ENCODE assay signal across 1 cellular context in genomic region chr10:73096452-73097304, GRCh38.
TF ChIP-seq lines count a peak whose summit lies in the region.

Gene P4HA1 (minus strand): TSS chr10:73096866. CDS start chr10:73074883, 21,983 bp downstream.

TF ChIP-seq in HepG2, 621 proteins besides CTCF, POLR2A, EP300 and RAD21 (continued from another document and continues in another):
- TF ChIP-seq ETV5 (CRISPR knock-in tag; IDR thresholded peaks at IDR 0.05; ENCODE audit: borderline replicate concordance) (no peak; the same call in 1 of the 2 replicates), KAT7 (CRISPR knock-in tag; IDR thresholded peaks at IDR 0.05; ENCODE audit: borderline replicate concordance) (0 out of 2 replicates have a peak, but pooled peaks have one; percentile 82), PRPF4 (IDR thresholded peaks at IDR 0.05; ENCODE audit: low read depth, low read length, poor library complexity, severe bottlenecking) (no peak), NFKBIZ (CRISPR knock-in tag; IDR thresholded peaks at IDR 0.05) (0 out of 2 replicates have a peak, but pooled peaks have one; percentile 46), ERF (CRISPR knock-in tag; IDR thresholded peaks at IDR 0.05) (peak; percentile 93), NFE2L2 (IDR thresholded peaks at IDR 0.05; ENCODE audit: low read length) (no peak), ZBTB3 (CRISPR knock-in tag; IDR thresholded peaks at IDR 0.05; ENCODE audit: borderline replicate concordance, low read depth) (no peak), AHR (CRISPR knock-in tag; IDR thresholded peaks at IDR 0.05) (no peak; the same call in 1 of the 2 replicates), CBFB (CRISPR knock-in tag; IDR thresholded peaks at IDR 0.05) (peak; percentile 83), HMGXB3 (CRISPR knock-in tag; IDR thresholded peaks at IDR 0.05; ENCODE audit: borderline replicate concordance) (peak; percentile 66; the same call in 1 of the 2 replicates), ZNF891 (CRISPR knock-in tag; IDR thresholded peaks at IDR 0.05) (peak; percentile 83; the same call in 1 of the 2 replicates), ZNF598 (CRISPR knock-in tag; IDR thresholded peaks at IDR 0.05; ENCODE audit: borderline replicate concordance) (peak; percentile 94), ZBTB38 (CRISPR knock-in tag; IDR thresholded peaks at IDR 0.05) (peak; percentile 90), ARNT2 (CRISPR knock-in tag; IDR thresholded peaks at IDR 0.05; ENCODE audit: low read depth) (peak; percentile 91), HIVEP1 (CRISPR knock-in tag; IDR thresholded peaks at IDR 0.05) (no peak; the same call in 1 of the 2 replicates), SP140L (CRISPR knock-in tag; IDR thresholded peaks at IDR 0.05; ENCODE audit: borderline replicate concordance) (0 out of 2 replicates have a peak, but pooled peaks have one; percentile 28), RFX1 (IDR thresholded peaks at IDR 0.05) (peak; percentile 85), SMARCE1 (IDR thresholded peaks at IDR 0.05; ENCODE audit: borderline replicate concordance) (no peak), CCAR2 (optimal IDR thresholded peaks at IDR 0.05; ENCODE audit: low read depth, low read length) (no peak), ZSCAN20 (CRISPR knock-in tag; IDR thresholded peaks at IDR 0.05; ENCODE audit: borderline replicate concordance) (peak; percentile 91; the same call in 1 of the 2 replicates), ZBTB10 (CRISPR knock-in tag; IDR thresholded peaks at IDR 0.05; ENCODE audit: borderline replicate concordance) (0 out of 2 replicates have a peak, but pooled peaks have one; percentile 46), ZNF577 (CRISPR knock-in tag; IDR thresholded peaks at IDR 0.05; ENCODE audit: borderline replicate concordance, low read depth) (no peak), SMARCC2 (IDR thresholded peaks at IDR 0.05) (no peak), POGK (CRISPR knock-in tag; conservative IDR thresholded peaks at IDR 0.05) (peak; percentile 69), HDAC2 (CRISPR knock-in tag; IDR thresholded peaks at IDR 0.05) (peak; percentile 97), ZNF562 (CRISPR knock-in tag; IDR thresholded peaks at IDR 0.05; ENCODE audit: borderline replicate concordance) (no peak), MEIS2 (CRISPR knock-in tag; IDR thresholded peaks at IDR 0.05) (peak; percentile 93), KLF6 (CRISPR knock-in tag; IDR thresholded peaks at IDR 0.05) (peak; percentile 74), ZNF232 (CRISPR knock-in tag; IDR thresholded peaks at IDR 0.05; ENCODE audit: borderline replicate concordance) (peak; percentile 86), MYC (CRISPR knock-in tag; IDR thresholded peaks at IDR 0.05; ENCODE audit: borderline replicate concordance) (peak; percentile 81; the same call in 1 of the 2 replicates), NCOA2 (CRISPR knock-in tag; IDR thresholded peaks at IDR 0.05) (peak; percentile 11; the same call in 1 of the 2 replicates), ELF3 (CRISPR knock-in tag; IDR thresholded peaks at IDR 0.05) (peak; percentile 77), HOMEZ (CRISPR knock-in tag; IDR thresholded peaks at IDR 0.05; ENCODE audit: low read depth) (no peak), GRHL1 (CRISPR knock-in tag; conservative IDR thresholded peaks at IDR 0.05) (no peak), ZBTB40 (IDR thresholded peaks at IDR 0.05) (no peak), ZBTB40 (CRISPR knock-in tag; IDR thresholded peaks at IDR 0.05) (peak; percentile 58; the same call in 1 of the 2 replicates), ZNF616 (CRISPR knock-in tag; IDR thresholded peaks at IDR 0.05; ENCODE audit: low read depth) (no peak), HNRNPK (IDR thresholded peaks at IDR 0.05; ENCODE audit: low read depth, low read length, poor library complexity, severe bottlenecking) (peak; percentile 54), MEIS1 (CRISPR knock-in tag; IDR thresholded peaks at IDR 0.05; ENCODE audit: borderline replicate concordance) (no peak), ZNF564 (CRISPR knock-in tag; IDR thresholded peaks at IDR 0.05) (peak; percentile 91), RBFOX2 (IDR thresholded peaks at IDR 0.05; ENCODE audit: low read depth, low read length) (peak; percentile 99), TAF1 (CRISPR knock-in tag; IDR thresholded peaks at IDR 0.05) (peak; percentile 97), PHF8 (CRISPR knock-in tag; IDR thresholded peaks at IDR 0.05) (peak; percentile 74)
